ENCODE assay signal across 7 cellular contexts in genomic region chr16:29212084-29213027, GRCh38.
DNase-seq lines count a peak whose midpoint lies in the region; TF ChIP-seq lines count a peak whose summit lies in the region.
"Not testable (repeated sequence)": the region's sequence is repeated elsewhere in the genome, so short reads cannot be mapped to it uniquely, and the experiment has no call there.

No MANE protein-coding gene starts in this region.

- not testable (repeated sequence) for H3K9me3 Mint-ChIP-seq in H9; endodermal cell; osteocyte (ENCODE audit: unreplicated experiment)

- H3K79me2 ChIP-seq in H9 (ENCODE audit: insufficient read depth, low read length): not testable (repeated sequence)

- not testable (repeated sequence) for H3K79me1 ChIP-seq in H9 (ENCODE audit: insufficient read depth, low read depth, low read length, poor library complexity, severe bottlenecking)

- not testable (repeated sequence) for H3K4me3 ChIP-seq in endodermal cell (ENCODE audit: low read length); testis

- not testable (repeated sequence) for H3K14ac ChIP-seq in H9 (ENCODE audit: insufficient read depth, low read length)

- H3K27me3 Mint-ChIP-seq in H9 (ENCODE audit: low read depth); endodermal cell (ENCODE audit: insufficient read depth); osteocyte (ENCODE audit: unreplicated experiment): not testable (repeated sequence)

- H3K36me3 Mint-ChIP-seq in H9 (ENCODE audit: insufficient read depth in 1 of 3, low read depth in 3 of 3); endodermal cell (ENCODE audit: low read depth); osteocyte (ENCODE audit: unreplicated experiment): not testable (repeated sequence)

- not testable (repeated sequence) for H3K36me3 ChIP-seq in endodermal cell (ENCODE audit: control insufficient read depth, insufficient read depth, low read length); testis (ENCODE audit: low read depth, missing control alignments)

- not testable (repeated sequence) for TF ChIP-seq CTCF in H9 (conservative IDR thresholded peaks at IDR 0.05); endodermal cell (conservative IDR thresholded peaks at IDR 0.05); osteocyte (IDR thresholded peaks at IDR 0.05); testis (IDR thresholded peaks at IDR 0.05)

- H3K23me2 ChIP-seq in H9 (ENCODE audit: insufficient read length, low read depth, low read length, poor library complexity, severe bottlenecking): not testable (repeated sequence)

- H4K8ac ChIP-seq in H9 (replicated peaks; ENCODE audit: insufficient read length, low read depth, low read length): not testable (repeated sequence)

- not testable (repeated sequence) for H3K27me3 ChIP-seq in H9 (ENCODE audit: insufficient read depth, low read length); endodermal cell (ENCODE audit: control insufficient read depth, insufficient read depth, low read length, poor library complexity, severe bottlenecking); testis

- DNase-seq in H9: peak; percentile 12
- DNase-seq in activated effector memory CD4-positive, alpha-beta T cell treated with anti-CD3 and anti-CD28 coated beads, Interleukin-2, amount 50 U/mL, for 16 hours: peak; percentile 43
- DNase-seq in endodermal cell: peak; percentile 13
- DNase-seq in left kidney (ENCODE audit: low read depth, low spot score): peak; percentile 60
- DNase-seq in mesenteric fat pad (ENCODE audit: low spot score): peak; percentile 88
- DNase-seq in osteocyte (ENCODE audit: extremely low spot score, unreplicated experiment): peak; percentile 57
- DNase-seq in testis: peak; percentile 11

- H3K4ac ChIP-seq in H9 (ENCODE audit: low read depth, low read length): not testable (repeated sequence)

- WGBS in H9 (ENCODE audit: extremely low coverage, insufficient read length, low lambda C conversion rate): no CpG with 5 or more reads among the region's 21 CpGs
- 92 to 93% methylated on average over 4 to 21 of the region's 21 CpGs for WGBS in endodermal cell (ENCODE audit: insufficient coverage in 1 of 2, insufficient read length in 1 of 2), 2 experiments
- WGBS in testis, 2 donors: 87 to 91% methylated on average over 20 to 21 of the region's 21 CpGs

- peak overlapping the region in 1 of 3 experiments; percentile 45; a peak in 1 of 7 replicates for H3K27ac Mint-ChIP-seq in H9
- H3K27ac Mint-ChIP-seq in endodermal cell; osteocyte (ENCODE audit: unreplicated experiment): not testable (repeated sequence)

- not testable (repeated sequence) for H2BK120ac ChIP-seq in H9 (ENCODE audit: low read depth, low read length, poor library complexity, severe bottlenecking)

- not testable (repeated sequence) for H3K18ac ChIP-seq in H9 (ENCODE audit: insufficient read length, low read depth, low read length)

- not testable (repeated sequence) for H2AFZ ChIP-seq in H9 (ENCODE audit: low read length)

- not testable (repeated sequence) for TF ChIP-seq POLR2A in testis (IDR thresholded peaks at IDR 0.05)

- H4K5ac ChIP-seq in H9 (ENCODE audit: insufficient read length, low read depth, low read length): not testable (repeated sequence)

- H3T11ph ChIP-seq in H9 (ENCODE audit: low read length): not testable (repeated sequence)

- not testable (repeated sequence) for H2BK15ac ChIP-seq in H9 (ENCODE audit: low read depth, low read length)

- H3K9ac ChIP-seq in H9 (ENCODE audit: extremely low read depth, insufficient read length, low read length); endodermal cell (ENCODE audit: extremely low read depth, low read length, poor library complexity, severe bottlenecking): not testable (repeated sequence)

- H3K56ac ChIP-seq in H9 (ENCODE audit: insufficient read length, low read depth, low read length): not testable (repeated sequence)

- H3K4me1 Mint-ChIP-seq in H9, endodermal cell: not testable (repeated sequence)
- H3K4me1 Mint-ChIP-seq in osteocyte (ENCODE audit: unreplicated experiment): peaks cover 14% of the 10 kb centered on the region

- intact Hi-C loops in testis (cut with DNase I; ENCODE audit: low total_unique reads): not testable (repeated sequence)

- H4K91ac ChIP-seq in H9 (ENCODE audit: insufficient read length, low read depth, low read length): not testable (repeated sequence)

- H3K4me1 ChIP-seq in H9 (ENCODE audit: insufficient read depth, low read length); endodermal cell (ENCODE audit: control insufficient read depth, insufficient read depth, low read length); testis: not testable (repeated sequence)

- not testable (repeated sequence) for H3K23ac ChIP-seq in H9 (ENCODE audit: insufficient read length, low read depth, low read length)

- H3K9me3 ChIP-seq in H9 (ENCODE audit: control insufficient read depth, low read depth, low read length); endodermal cell (ENCODE audit: control insufficient read depth, low read length); testis: not testable (repeated sequence)

- H4K20me1 ChIP-seq in H9 (ENCODE audit: control insufficient read depth, insufficient read depth, insufficient read length): not testable (repeated sequence)

- not testable (repeated sequence) for H2BK20ac ChIP-seq in H9 (ENCODE audit: low read depth, low read length, poor library complexity, severe bottlenecking)

- H3K4me3 Mint-ChIP-seq in H9; endodermal cell; osteocyte (ENCODE audit: unreplicated experiment): not testable (repeated sequence)

- not testable (repeated sequence) for H3K4me2 ChIP-seq in H9 (ENCODE audit: insufficient read depth, insufficient read length, low read length)

- not testable (repeated sequence) for H2BK12ac ChIP-seq in H9 (ENCODE audit: insufficient read length, low read depth, low read length)

- not testable (repeated sequence) for H2AK5ac ChIP-seq in H9 (ENCODE audit: insufficient read length, low read length)

- not testable (repeated sequence) for H3K27ac ChIP-seq in H9 (ENCODE audit: insufficient read length, low read depth, low read length); endodermal cell (ENCODE audit: low read depth, low read length); testis

- not testable (repeated sequence) for H2BK5ac ChIP-seq in H9 (ENCODE audit: insufficient read length, low read length)

Comparison
In these comparisons a context has a peak if more than half of its experiments do, and no peak if none do; other contexts are left out.
1. DNase-seq: peak in every context shown above with its lines; median percentile 88 in mesenteric fat pad; 60 in left kidney; 57 in osteocyte; 43 in activated effector memory CD4-positive, alpha-beta T cell treated with anti-CD3 and anti-CD28 coated beads, Interleukin-2, amount 50 U/mL, for 16 hours; 13 in endodermal cell; 12 in H9; 11 in testis.